ENCODE assay signal across 10 cellular contexts in the genomic region with DNA sequence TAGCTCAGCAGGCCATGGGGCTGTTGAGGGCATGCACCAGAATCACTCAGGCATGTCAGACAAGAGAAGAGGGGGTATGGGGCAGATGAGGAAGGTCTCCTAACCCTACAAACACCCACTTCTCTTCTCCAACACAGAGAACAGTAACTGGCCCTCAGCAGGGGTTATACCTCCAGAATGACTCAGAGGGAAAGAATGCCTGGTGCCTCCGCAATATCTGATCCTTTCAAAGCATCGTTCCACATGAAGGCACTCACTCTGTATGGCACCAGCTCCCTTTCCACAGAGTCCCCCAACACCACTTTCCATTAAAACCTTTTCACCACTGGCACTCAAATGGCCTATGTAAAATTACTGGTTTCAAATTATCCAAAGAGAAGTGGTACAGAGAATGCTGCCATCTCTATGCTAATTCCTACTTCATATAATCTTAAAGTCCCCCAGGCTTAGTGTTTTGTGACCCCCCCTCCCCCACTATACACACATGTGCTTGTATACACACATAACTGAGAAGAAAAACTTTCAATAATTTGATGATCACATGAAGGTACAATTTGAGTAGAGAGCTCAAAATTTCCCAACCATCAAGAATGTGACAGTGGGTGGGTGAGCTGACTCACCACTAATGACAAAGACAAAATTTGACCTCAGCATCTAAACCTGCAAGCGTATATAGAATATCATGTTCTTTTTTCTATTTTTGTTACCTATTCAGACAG.
A peak's percentile ranks its signal among the peaks of the same experiment; 100 is the strongest.
DNase-seq lines count a peak whose midpoint lies in the region; ATAC-seq lines count a peak whose summit lies in the region.
"Had no signal": no experiment of that assay in that cellular context is flagged by ENCODE, and none has a peak within 500 bp of the region (broad histone marks: within the 10 kb centered on the region; RNA-seq: fewer than 3 reads in every experiment).

No MANE protein-coding gene starts in this region.

- DNase-seq in DMS 273 (lab: John Stamatoyannopoulos, UW; ENCODE audit: unreplicated experiment) (peak; percentile 43), DMS 273 treated with DMSO at 0.1 percent for 48 hours (lab: John Stamatoyannopoulos, UW) (no peak), LoVo (ENCODE audit: low spot score) (peak; percentile 58), astrocyte of the hippocampus (ENCODE audit: low read depth, low spot score) (peak; percentile 88), myocyte (ENCODE audit: low read depth) (peak; percentile 36)
- DNase-seq: NCI-H2081, upper lobe of right lung had no signal

- ATAC-seq in HG03439 (IDR thresholded peaks at IDR 0.05; ENCODE audit: unreplicated experiment), result no peak
- ATAC-seq in GM21737 (IDR thresholded peaks at IDR 0.05; ENCODE audit: unreplicated experiment), result no peak
- no peak for ATAC-seq in HG02759 (IDR thresholded peaks at IDR 0.05; ENCODE audit: unreplicated experiment)
- ATAC-seq: upper lobe of right lung had no signal
